In the genomic region with DNA sequence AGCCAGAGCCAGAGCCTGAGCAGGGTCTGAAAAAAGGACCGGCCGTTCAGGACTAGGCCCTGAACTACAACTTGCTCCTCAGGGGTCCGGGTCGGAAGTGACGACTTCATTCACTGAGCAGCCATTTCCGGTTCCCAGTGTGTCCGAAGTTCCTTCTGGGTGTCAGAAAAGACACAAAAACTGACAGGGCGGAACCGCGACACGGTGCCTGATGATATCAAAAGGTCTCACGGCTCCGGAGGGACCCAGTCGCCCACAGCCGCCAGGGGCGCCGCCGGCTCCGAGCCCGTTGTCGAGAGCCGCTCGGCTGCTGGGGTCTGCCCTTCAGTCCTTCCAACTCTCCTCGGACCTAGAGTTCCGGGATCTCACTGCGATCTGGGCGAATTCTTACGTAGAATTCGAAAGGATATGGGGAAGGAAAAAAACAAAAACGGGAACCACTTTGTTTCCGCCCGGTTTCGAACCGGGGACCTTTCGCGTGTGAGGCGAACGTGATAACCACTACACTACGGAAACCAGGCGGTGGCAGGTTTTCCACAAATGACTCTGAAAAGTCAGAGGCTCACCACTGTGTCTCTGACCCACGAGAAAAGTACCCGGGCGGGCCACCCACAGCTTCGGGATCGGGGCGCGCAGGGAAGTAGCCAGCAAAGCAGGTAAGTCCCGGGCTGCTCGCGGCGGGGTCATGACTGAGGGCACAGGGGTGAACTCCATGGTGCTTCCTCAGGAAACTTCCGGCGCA, we compare ENCODE assay signal across 1 cellular context.
TF ChIP-seq lines count a peak whose summit lies in the region.

No MANE protein-coding gene starts in this region.

TF ChIP-seq in HepG2, 621 proteins besides CTCF, POLR2A, EP300 and RAD21 (continued from another document and continues in another):
- TF ChIP-seq, protein P1, sequence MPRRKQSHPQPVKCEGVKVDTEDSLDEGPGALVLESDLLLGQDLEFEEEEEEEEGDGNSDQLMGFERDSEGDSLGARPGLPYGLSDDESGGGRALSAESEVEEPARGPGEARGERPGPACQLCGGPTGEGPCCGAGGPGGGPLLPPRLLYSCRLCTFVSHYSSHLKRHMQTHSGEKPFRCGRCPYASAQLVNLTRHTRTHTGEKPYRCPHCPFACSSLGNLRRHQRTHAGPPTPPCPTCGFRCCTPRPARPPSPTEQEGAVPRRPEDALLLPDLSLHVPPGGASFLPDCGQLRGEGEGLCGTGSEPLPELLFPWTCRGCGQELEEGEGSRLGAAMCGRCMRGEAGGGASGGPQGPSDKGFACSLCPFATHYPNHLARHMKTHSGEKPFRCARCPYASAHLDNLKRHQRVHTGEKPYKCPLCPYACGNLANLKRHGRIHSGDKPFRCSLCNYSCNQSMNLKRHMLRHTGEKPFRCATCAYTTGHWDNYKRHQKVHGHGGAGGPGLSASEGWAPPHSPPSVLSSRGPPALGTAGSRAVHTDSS (CRISPR knock-in tag; conservative IDR thresholded peaks at IDR 0.05) = no peak
- TF ChIP-seq, protein P2, sequence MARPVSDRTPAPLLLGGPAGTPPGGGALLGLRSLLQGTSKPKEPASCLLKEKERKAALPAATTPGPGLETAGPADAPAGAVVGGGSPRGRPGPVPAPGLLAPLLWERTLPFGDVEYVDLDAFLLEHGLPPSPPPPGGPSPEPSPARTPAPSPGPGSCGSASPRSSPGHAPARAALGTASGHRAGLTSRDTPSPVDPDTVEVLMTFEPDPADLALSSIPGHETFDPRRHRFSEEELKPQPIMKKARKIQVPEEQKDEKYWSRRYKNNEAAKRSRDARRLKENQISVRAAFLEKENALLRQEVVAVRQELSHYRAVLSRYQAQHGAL (CRISPR knock-in tag; IDR thresholded peaks at IDR 0.05; ENCODE audit: not compliant biosample characterization) = no peak
- TF ChIP-seq TEAD2 (CRISPR knock-in tag; IDR thresholded peaks at IDR 0.05) = no peak
- TF ChIP-seq HNRNPL (IDR thresholded peaks at IDR 0.05; ENCODE audit: low read depth, low read length) = peak; percentile 44; the same call in 1 of the 2 replicates
- TF ChIP-seq THYN1 (CRISPR knock-in tag; IDR thresholded peaks at IDR 0.05; ENCODE audit: borderline replicate concordance, low read depth) = no peak
- no peak for TF ChIP-seq ZNF367 (CRISPR knock-in tag; IDR thresholded peaks at IDR 0.05; ENCODE audit: borderline replicate concordance)
- TF ChIP-seq FIP1L1 (IDR thresholded peaks at IDR 0.05; ENCODE audit: borderline replicate concordance, insufficient read depth, low read depth, low read length) = no peak
- TF ChIP-seq, protein P3, sequence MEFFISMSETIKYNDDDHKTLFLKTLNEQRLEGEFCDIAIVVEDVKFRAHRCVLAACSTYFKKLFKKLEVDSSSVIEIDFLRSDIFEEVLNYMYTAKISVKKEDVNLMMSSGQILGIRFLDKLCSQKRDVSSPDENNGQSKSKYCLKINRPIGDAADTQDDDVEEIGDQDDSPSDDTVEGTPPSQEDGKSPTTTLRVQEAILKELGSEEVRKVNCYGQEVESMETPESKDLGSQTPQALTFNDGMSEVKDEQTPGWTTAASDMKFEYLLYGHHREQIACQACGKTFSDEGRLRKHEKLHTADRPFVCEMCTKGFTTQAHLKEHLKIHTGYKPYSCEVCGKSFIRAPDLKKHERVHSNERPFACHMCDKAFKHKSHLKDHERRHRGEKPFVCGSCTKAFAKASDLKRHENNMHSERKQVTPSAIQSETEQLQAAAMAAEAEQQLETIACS (CRISPR knock-in tag; IDR thresholded peaks at IDR 0.05) = no peak; the same call in 1 of the 2 replicates
- TF ChIP-seq SYNCRIP (IDR thresholded peaks at IDR 0.05; ENCODE audit: insufficient read depth, low read depth, low read length) = no peak
- no peak for TF ChIP-seq ATF7 (IDR thresholded peaks at IDR 0.05)
- TF ChIP-seq ATF7 (CRISPR knock-in tag; IDR thresholded peaks at IDR 0.05) = no peak
- TF ChIP-seq NCOA2 (CRISPR knock-in tag; IDR thresholded peaks at IDR 0.05) = 0 out of 2 replicates have a peak, but pooled peaks have one; percentile 46
- TF ChIP-seq ZNF841 (CRISPR knock-in tag; IDR thresholded peaks at IDR 0.05; ENCODE audit: borderline replicate concordance) = no peak
- peak; percentile 77; the same call in 1 of the 2 replicates for TF ChIP-seq ZNF543 (CRISPR knock-in tag; IDR thresholded peaks at IDR 0.05)
- TF ChIP-seq ZNF501 (CRISPR knock-in tag; IDR thresholded peaks at IDR 0.05) = peak; percentile 98
- TF ChIP-seq ZKSCAN5 (CRISPR knock-in tag; IDR thresholded peaks at IDR 0.05) = no peak
- TF ChIP-seq, protein P4, sequence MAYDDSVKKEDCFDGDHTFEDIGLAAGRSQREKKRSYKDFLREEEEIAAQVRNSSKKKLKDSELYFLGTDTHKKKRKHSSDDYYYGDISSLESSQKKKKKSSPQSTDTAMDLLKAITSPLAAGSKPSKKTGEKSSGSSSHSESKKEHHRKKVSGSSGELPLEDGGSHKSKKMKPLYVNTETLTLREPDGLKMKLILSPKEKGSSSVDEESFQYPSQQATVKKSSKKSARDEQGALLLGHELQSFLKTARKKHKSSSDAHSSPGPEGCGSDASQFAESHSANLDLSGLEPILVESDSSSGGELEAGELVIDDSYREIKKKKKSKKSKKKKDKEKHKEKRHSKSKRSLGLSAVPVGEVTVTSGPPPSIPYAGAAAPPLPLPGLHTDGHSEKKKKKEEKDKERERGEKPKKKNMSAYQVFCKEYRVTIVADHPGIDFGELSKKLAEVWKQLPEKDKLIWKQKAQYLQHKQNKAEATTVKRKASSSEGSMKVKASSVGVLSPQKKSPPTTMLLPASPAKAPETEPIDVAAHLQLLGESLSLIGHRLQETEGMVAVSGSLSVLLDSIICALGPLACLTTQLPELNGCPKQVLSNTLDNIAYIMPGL (CRISPR knock-in tag; IDR thresholded peaks at IDR 0.05; ENCODE audit: borderline replicate concordance in 1 of 2, low read depth in 1 of 2) = peak; percentile 100
- TF ChIP-seq ZBTB7B (CRISPR knock-in tag; IDR thresholded peaks at IDR 0.05) = no peak; the same call in none of the 2 replicates
- peak; percentile 14; the same call in 1 of the 2 replicates for TF ChIP-seq ZNF263 (CRISPR knock-in tag; IDR thresholded peaks at IDR 0.05)
- TF ChIP-seq ZNF143 (CRISPR knock-in tag; IDR thresholded peaks at IDR 0.05) = peak; percentile 43; the same call in 1 of the 2 replicates
- TF ChIP-seq, protein P5, sequence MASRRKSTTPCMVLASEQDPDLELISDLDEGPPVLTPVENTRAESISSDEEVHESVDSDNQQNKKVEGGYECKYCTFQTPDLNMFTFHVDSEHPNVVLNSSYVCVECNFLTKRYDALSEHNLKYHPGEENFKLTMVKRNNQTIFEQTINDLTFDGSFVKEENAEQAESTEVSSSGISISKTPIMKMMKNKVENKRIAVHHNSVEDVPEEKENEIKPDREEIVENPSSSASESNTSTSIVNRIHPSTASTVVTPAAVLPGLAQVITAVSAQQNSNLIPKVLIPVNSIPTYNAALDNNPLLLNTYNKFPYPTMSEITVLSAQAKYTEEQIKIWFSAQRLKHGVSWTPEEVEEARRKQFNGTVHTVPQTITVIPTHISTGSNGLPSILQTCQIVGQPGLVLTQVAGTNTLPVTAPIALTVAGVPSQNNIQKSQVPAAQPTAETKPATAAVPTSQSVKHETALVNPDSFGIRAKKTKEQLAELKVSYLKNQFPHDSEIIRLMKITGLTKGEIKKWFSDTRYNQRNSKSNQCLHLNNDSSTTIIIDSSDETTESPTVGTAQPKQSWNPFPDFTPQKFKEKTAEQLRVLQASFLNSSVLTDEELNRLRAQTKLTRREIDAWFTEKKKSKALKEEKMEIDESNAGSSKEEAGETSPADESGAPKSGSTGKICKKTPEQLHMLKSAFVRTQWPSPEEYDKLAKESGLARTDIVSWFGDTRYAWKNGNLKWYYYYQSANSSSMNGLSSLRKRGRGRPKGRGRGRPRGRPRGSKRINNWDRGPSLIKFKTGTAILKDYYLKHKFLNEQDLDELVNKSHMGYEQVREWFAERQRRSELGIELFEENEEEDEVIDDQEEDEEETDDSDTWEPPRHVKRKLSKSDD (CRISPR knock-in tag; IDR thresholded peaks at IDR 0.05; ENCODE audit: low read depth) = peak; percentile 67; the same call in 1 of the 2 replicates
- TF ChIP-seq, protein P6, sequence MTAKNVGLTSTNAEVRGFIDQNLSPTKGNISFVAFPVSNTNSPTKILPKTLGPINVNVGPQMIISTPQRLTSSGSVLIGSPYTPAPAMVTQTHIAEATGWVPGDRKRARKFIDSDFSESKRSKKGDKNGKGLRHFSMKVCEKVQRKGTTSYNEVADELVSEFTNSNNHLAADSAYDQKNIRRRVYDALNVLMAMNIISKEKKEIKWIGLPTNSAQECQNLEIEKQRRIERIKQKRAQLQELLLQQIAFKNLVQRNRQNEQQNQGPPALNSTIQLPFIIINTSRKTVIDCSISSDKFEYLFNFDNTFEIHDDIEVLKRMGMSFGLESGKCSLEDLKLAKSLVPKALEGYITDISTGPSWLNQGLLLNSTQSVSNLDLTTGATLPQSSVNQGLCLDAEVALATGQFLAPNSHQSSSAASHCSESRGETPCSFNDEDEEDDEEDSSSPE (CRISPR knock-in tag; IDR thresholded peaks at IDR 0.05) = peak; percentile 22; the same call in 1 of the 2 replicates
- peak; percentile 64; the same call in 1 of the 2 replicates for TF ChIP-seq SALL1 (CRISPR knock-in tag; IDR thresholded peaks at IDR 0.05)
- TF ChIP-seq, protein P7, sequence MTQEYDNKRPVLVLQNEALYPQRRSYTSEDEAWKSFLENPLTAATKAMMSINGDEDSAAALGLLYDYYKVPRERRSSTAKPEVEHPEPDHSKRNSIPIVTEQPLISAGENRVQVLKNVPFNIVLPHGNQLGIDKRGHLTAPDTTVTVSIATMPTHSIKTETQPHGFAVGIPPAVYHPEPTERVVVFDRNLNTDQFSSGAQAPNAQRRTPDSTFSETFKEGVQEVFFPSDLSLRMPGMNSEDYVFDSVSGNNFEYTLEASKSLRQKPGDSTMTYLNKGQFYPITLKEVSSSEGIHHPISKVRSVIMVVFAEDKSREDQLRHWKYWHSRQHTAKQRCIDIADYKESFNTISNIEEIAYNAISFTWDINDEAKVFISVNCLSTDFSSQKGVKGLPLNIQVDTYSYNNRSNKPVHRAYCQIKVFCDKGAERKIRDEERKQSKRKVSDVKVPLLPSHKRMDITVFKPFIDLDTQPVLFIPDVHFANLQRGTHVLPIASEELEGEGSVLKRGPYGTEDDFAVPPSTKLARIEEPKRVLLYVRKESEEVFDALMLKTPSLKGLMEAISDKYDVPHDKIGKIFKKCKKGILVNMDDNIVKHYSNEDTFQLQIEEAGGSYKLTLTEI (CRISPR knock-in tag; conservative IDR thresholded peaks at IDR 0.05) = no peak
- TF ChIP-seq ZSCAN30 (CRISPR knock-in tag; IDR thresholded peaks at IDR 0.05) = no peak
- TF ChIP-seq, protein P8, sequence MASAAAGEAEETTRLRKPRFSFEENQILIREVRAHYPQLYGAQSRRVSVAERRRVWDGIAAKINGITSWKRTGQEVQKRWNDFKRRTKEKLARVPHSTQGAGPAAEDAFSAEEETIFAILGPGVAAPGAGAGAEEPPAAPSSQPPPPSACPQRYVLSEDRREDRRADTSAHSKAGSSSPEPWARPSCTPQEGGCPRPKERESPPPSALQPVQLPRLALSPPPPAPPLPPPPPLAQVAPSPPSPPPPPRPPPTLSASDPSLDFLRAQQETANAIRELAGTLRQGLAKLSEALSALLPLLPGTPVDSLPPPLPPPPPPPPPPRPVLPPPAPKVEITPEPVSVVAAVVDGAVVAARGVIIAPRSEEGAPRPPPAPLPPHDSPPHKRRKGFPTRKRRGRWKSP (CRISPR knock-in tag; IDR thresholded peaks at IDR 0.05) = no peak; the same call in none of the 2 replicates
- TF ChIP-seq ZNF775 (CRISPR knock-in tag; IDR thresholded peaks at IDR 0.05; ENCODE audit: borderline replicate concordance) = no peak
- TF ChIP-seq NFRKB (IDR thresholded peaks at IDR 0.05) = no peak
- TF ChIP-seq, protein P9, sequence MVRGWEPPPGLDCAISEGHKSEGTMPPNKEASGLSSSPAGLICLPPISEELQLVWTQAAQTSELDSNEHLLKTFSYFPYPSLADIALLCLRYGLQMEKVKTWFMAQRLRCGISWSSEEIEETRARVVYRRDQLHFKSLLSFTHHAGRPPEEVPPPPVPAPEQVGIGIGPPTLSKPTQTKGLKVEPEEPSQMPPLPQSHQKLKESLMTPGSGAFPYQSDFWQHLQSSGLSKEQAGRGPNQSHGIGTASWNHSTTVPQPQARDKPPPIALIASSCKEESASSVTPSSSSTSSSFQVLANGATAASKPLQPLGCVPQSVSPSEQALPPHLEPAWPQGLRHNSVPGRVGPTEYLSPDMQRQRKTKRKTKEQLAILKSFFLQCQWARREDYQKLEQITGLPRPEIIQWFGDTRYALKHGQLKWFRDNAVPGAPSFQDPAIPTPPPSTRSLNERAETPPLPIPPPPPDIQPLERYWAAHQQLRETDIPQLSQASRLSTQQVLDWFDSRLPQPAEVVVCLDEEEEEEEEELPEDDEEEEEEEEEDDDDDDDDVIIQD (CRISPR knock-in tag; IDR thresholded peaks at IDR 0.05; ENCODE audit: low read depth) = no peak
- TF ChIP-seq MEIS1 (CRISPR knock-in tag; IDR thresholded peaks at IDR 0.05; ENCODE audit: borderline replicate concordance) = no peak; the same call in 1 of the 2 replicates
- TF ChIP-seq CENPX (CRISPR knock-in tag; IDR thresholded peaks at IDR 0.05) = no peak
- TF ChIP-seq SP140L (CRISPR knock-in tag; IDR thresholded peaks at IDR 0.05; ENCODE audit: borderline replicate concordance) = no peak
- TF ChIP-seq, protein P10, sequence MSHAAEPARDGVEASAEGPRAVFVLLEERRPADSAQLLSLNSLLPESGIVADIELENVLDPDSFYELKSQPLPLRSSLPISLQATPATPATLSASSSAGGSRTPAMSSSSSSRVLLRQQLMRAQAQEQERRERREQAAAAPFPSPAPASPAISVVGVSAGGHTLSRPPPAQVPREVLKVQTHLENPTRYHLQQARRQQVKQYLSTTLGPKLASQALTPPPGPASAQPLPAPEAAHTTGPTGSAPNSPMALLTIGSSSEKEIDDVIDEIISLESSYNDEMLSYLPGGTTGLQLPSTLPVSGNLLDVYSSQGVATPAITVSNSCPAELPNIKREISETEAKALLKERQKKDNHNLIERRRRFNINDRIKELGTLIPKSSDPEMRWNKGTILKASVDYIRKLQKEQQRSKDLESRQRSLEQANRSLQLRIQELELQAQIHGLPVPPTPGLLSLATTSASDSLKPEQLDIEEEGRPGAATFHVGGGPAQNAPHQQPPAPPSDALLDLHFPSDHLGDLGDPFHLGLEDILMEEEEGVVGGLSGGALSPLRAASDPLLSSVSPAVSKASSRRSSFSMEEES (CRISPR knock-in tag; IDR thresholded peaks at IDR 0.05) = 0 out of 2 replicates have a peak, but pooled peaks have one; percentile 16
- peak; percentile 89 for TF ChIP-seq NR2C2 (CRISPR knock-in tag; IDR thresholded peaks at IDR 0.05; ENCODE audit: borderline replicate concordance)
- TF ChIP-seq FOSL1 (CRISPR knock-in tag; IDR thresholded peaks at IDR 0.05; ENCODE audit: borderline replicate concordance) = no peak
- TF ChIP-seq, protein P11, sequence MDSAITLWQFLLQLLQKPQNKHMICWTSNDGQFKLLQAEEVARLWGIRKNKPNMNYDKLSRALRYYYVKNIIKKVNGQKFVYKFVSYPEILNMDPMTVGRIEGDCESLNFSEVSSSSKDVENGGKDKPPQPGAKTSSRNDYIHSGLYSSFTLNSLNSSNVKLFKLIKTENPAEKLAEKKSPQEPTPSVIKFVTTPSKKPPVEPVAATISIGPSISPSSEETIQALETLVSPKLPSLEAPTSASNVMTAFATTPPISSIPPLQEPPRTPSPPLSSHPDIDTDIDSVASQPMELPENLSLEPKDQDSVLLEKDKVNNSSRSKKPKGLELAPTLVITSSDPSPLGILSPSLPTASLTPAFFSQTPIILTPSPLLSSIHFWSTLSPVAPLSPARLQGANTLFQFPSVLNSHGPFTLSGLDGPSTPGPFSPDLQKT (CRISPR knock-in tag; IDR thresholded peaks at IDR 0.05; ENCODE audit: borderline replicate concordance) = no peak
- TF ChIP-seq HMG20A (CRISPR knock-in tag; IDR thresholded peaks at IDR 0.05; ENCODE audit: borderline replicate concordance) = 0 out of 2 replicates have a peak, but pooled peaks have one; percentile 9
- TF ChIP-seq ZZZ3 (CRISPR knock-in tag; IDR thresholded peaks at IDR 0.05; ENCODE audit: borderline replicate concordance) = 0 out of 2 replicates have a peak, but pooled peaks have one; percentile 40
